Comparison of ENCODE assay signal across 1 cellular context in the genomic region with DNA sequence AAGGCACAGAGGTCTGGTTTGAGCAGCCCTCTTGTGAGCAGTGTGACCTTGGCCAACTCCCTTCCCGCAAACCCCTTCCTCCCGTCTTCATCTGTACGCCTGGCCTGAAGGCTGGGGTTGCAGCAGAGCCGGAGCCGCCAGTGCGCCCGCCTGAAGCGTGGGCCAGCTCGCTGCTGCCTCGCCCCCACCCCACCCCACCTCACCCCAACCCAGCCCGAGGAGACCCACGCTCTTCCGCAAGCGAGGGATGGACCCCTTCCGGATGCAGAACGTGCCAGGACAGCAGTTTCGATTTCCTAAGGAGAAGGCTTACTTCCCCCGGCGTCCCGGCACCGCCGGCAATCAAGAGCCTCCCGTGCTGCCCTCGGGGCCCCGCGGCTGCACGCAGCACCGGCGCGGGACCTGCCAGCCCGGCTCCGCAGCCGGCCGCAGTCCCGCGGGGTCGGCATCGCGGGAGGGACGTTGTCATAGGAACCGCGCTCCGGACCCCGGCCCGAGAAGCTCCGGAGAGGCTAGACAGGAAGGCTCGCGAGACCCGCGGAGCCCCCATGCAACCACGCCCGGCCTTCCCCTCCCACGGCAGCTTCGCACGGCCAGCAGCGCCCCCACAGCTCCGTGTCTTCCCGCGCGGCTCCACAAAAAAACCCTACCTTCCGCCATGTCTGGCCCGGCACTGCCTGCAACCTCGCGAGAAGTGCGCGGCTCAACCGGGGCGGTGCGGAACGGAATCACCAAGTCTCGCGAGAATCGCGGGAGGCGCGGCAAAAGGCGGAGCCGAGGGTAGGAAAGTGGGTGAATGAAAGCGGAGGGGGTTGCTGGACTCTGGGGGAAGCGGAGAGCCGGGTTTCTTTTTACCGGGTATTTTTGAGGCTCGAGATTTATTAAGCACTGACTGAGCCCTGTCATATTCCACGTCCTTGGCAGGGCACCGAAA.
A peak's percentile ranks its signal among the peaks of the same experiment; 100 is the strongest.
TF ChIP-seq lines count a peak whose summit lies in the region.

Gene ANKFY1 (minus strand): TSS at position 698 of the 934 bp plus-strand sequence. CDS start 38 bp downstream, at position 660.

TF ChIP-seq in GM12878, 131 proteins besides CTCF, POLR2A, EP300 and RAD21 (continued from another document):
- TF ChIP-seq CREM (IDR thresholded peaks at IDR 0.05; ENCODE audit: low read depth) (peak; percentile 47; the same call in 1 of the 2 replicates), BHLHE40 (IDR thresholded peaks at IDR 0.05; ENCODE audit: borderline replicate concordance in 1 of 2, low read depth in 2 of 2, low read length in 1 of 2) (peak in 1 of 2 experiments; percentile 78; a peak in 2 of 4 replicates), SIN3A (IDR thresholded peaks at IDR 0.05; ENCODE audit: low read depth, low read length) (peak; percentile 77), SMAD5 (IDR thresholded peaks at IDR 0.05; ENCODE audit: low read depth) (peak; percentile 84; the same call in 1 of the 2 replicates), RCOR1 (conservative IDR thresholded peaks at IDR 0.05; ENCODE audit: low read depth, low read length) (peak; percentile 100), ZBTB33 (IDR thresholded peaks at IDR 0.05) (no peak), YY1 (IDR thresholded peaks at IDR 0.05; ENCODE audit: low read depth, low read length) (peak; percentile 98), MAX (IDR thresholded peaks at IDR 0.05; ENCODE audit: low read depth, low read length) (no peak), STAT1 (conservative IDR thresholded peaks at IDR 0.05) (no peak), IKZF2 (IDR thresholded peaks at IDR 0.05) (no peak), ZSCAN29 (IDR thresholded peaks at IDR 0.05) (no peak), IKZF1 (conservative IDR thresholded peaks at IDR 0.05) (peak; percentile 80), HDGF (IDR thresholded peaks at IDR 0.05) (peak; percentile 59; the same call in 1 of the 2 replicates), BCL11A (IDR thresholded peaks at IDR 0.05; ENCODE audit: low read depth, low read length) (no peak), PML (IDR thresholded peaks at IDR 0.05; ENCODE audit: low read length) (peak; percentile 79; the same call in 1 of the 2 replicates), NR2F1 (conservative IDR thresholded peaks at IDR 0.05) (0 out of 2 replicates have a peak, but pooled peaks have one; percentile 24), RB1 (IDR thresholded peaks at IDR 0.05; ENCODE audit: borderline replicate concordance) (peak; percentile 95; the same call in 1 of the 2 replicates), BACH1 (IDR thresholded peaks at IDR 0.05; ENCODE audit: borderline replicate concordance) (peak; percentile 76; the same call in 1 of the 2 replicates)
- TF ChIP-seq, protein P1, sequence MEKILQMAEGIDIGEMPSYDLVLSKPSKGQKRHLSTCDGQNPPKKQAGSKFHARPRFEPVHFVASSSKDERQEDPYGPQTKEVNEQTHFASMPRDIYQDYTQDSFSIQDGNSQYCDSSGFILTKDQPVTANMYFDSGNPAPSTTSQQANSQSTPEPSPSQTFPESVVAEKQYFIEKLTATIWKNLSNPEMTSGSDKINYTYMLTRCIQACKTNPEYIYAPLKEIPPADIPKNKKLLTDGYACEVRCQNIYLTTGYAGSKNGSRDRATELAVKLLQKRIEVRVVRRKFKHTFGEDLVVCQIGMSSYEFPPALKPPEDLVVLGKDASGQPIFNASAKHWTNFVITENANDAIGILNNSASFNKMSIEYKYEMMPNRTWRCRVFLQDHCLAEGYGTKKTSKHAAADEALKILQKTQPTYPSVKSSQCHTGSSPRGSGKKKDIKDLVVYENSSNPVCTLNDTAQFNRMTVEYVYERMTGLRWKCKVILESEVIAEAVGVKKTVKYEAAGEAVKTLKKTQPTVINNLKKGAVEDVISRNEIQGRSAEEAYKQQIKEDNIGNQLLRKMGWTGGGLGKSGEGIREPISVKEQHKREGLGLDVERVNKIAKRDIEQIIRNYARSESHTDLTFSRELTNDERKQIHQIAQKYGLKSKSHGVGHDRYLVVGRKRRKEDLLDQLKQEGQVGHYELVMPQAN (conservative IDR thresholded peaks at IDR 0.05), result peak; percentile 84
